Comparison of ENCODE assay signal across 23 cellular contexts in the genomic region with DNA sequence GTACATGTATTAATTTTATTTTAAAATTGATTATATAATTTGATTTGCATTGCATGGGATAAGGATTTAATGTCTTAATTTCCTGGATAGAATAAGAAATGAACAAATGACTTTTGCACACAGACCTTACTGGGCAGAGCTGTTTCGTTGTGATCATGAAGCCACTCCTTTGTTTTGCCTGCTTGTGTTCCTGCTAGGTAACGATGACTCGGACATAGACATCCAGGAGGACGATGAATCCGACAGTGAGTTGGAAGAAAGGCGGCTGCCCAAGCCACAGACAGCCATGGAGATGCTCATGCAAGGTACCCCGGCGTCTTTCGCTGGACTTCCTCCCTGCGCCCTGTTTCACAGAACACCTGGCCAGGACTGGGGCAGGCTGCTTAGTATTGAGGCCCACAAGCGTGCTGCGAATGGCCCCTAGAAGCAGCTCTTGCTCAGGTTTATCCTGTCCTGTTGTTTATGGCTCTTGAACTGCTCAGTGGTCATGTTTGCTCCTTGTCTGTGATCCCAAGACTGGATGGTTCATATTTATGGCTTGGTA. TPM values are rescaled to one million over a fixed set of nuclear protein-coding genes. Genes with fewer than 3 reads are reported as not detected.
DNase-seq lines count a peak whose midpoint lies in the region; ATAC-seq and TF ChIP-seq lines count a peak whose summit lies in the region.
"Had no signal": no experiment of that assay in that cellular context is flagged by ENCODE, and none has a peak within 500 bp of the region (broad histone marks: within the 10 kb centered on the region; RNA-seq: fewer than 3 reads in every experiment).

No MANE protein-coding gene starts in this region.

- H3K4me3 Mint-ChIP-seq in activated CD8-positive, alpha-beta memory T cell treated with anti-CD3 and anti-CD28 coated beads, Interleukin-2, amount 10 ng/mL, durations not matched to agents 7 days and 5 days: no peak overlapping the region
- H3K4me3 Mint-ChIP-seq in GM23338 (no peak overlapping the region), WTC11 (no peak overlapping the region)
- H3K4me3 Mint-ChIP-seq in activated T-helper 1 cell treated with anti-CD3 and anti-CD28 coated beads, Interleukin-12 subunit alpha, Interleukin-12 subunit beta, Interleukin-2, Interleukin-4 antibody, amounts not matched to agents 30 ng/mL and 10 ng/mL and 1 ng/mL, durations not matched to agents 14 hours and 24 hours and 36 hours: no peak overlapping the region
- H3K4me3 Mint-ChIP-seq in CD8-positive, alpha-beta T cell: no peak overlapping the region
- H3K4me3 Mint-ChIP-seq: CD4-positive, CD25-positive, alpha-beta regulatory T cell had no signal

- H3K9me3 ChIP-seq in CD8-positive, alpha-beta T cell (ENCODE audit: low read length): no peaks in the 10 kb centered on the region
- H3K9me3 ChIP-seq: BE2C, HAP-1 had no signal

- H2AK5ac ChIP-seq in mesendoderm (ENCODE audit: low read length): no peak overlapping the region

- H4K20me1 ChIP-seq in GM23338 (replicated peaks; ENCODE audit: insufficient read depth): no peaks in the 10 kb centered on the region; the same call in 1 of the 2 replicates

- H3K27ac ChIP-seq in GM23338 (ENCODE audit: low read depth) (0 out of 2 replicates have a peak overlapping the region, but pooled peaks have one; percentile 14), mesendoderm (ENCODE audit: low read depth, low read length) (no peak overlapping the region)
- no peak overlapping the region for H3K27ac ChIP-seq in CD8-positive, alpha-beta T cell (ENCODE audit: low read depth, low read length)

- TF ChIP-seq CTCF in GM23338 (conservative IDR thresholded peaks at IDR 0.05; ENCODE audit: low read depth in 2 of 2) (no peak), WTC11 (IDR thresholded peaks at IDR 0.05) (no peak)
- TF ChIP-seq CTCF in CD8-positive, alpha-beta T cell (IDR thresholded peaks at IDR 0.05): no peak

- H3K36me3 ChIP-seq in GM23338 (ENCODE audit: insufficient read depth): no peaks in the 10 kb centered on the region
- H3K36me3 ChIP-seq in mesendoderm (ENCODE audit: control insufficient read depth, insufficient read depth, low read length): peaks cover 4% of the 10 kb centered on the region
- peaks cover 13% of the 10 kb centered on the region for H3K36me3 ChIP-seq in CD8-positive, alpha-beta T cell (ENCODE audit: insufficient read depth, low read length)

- H3K4me3 ChIP-seq in GM23338: no peak overlapping the region
- no peak overlapping the region for H3K4me3 ChIP-seq in mesendoderm (ENCODE audit: low read length)
- no peak overlapping the region for H3K4me3 ChIP-seq in CD8-positive, alpha-beta T cell (ENCODE audit: low read depth, low read length)
- H3K4me3 ChIP-seq: GM12878, HAP-1 had no signal

- H4K8ac ChIP-seq in mesendoderm (ENCODE audit: low read depth, low read length): no peak overlapping the region

- no peak overlapping the region for H2BK15ac ChIP-seq in mesendoderm (replicated peaks; ENCODE audit: low read depth)

- no peaks in the 10 kb centered on the region for H3K9me3 Mint-ChIP-seq in activated CD8-positive, alpha-beta memory T cell treated with anti-CD3 and anti-CD28 coated beads, Interleukin-2, amount 10 ng/mL, durations not matched to agents 7 days and 5 days (ENCODE audit: low read depth)
- peaks cover 14% of the 10 kb centered on the region for H3K9me3 Mint-ChIP-seq in GM23338
- peaks cover 17% of the 10 kb centered on the region for H3K9me3 Mint-ChIP-seq in WTC11
- H3K9me3 Mint-ChIP-seq in activated T-helper 1 cell treated with anti-CD3 and anti-CD28 coated beads, Interleukin-12 subunit alpha, Interleukin-12 subunit beta, Interleukin-2, Interleukin-4 antibody, amounts not matched to agents 30 ng/mL and 10 ng/mL and 1 ng/mL, durations not matched to agents 14 hours and 24 hours and 36 hours: no peaks in the 10 kb centered on the region
- H3K9me3 Mint-ChIP-seq in CD8-positive, alpha-beta T cell: no peaks in the 10 kb centered on the region
- H3K9me3 Mint-ChIP-seq: CD4-positive, CD25-positive, alpha-beta regulatory T cell had no signal

- H3K23ac ChIP-seq in mesendoderm (ENCODE audit: low read length): no peak overlapping the region

- H3K9me2 ChIP-seq in GM23338 (ENCODE audit: insufficient read depth): peaks cover 3% of the 10 kb centered on the region; the same call in 1 of the 2 replicates

- ATAC-seq in activated CD8-positive, alpha-beta memory T cell treated with anti-CD3 and anti-CD28 coated beads, Interleukin-2, amount 10 ng/mL, durations not matched to agents 7 days and 5 days: peak; percentile 35
- ATAC-seq in GM23338 (no peak), WTC11 (no peak)
- ATAC-seq in CD8-positive, alpha-beta T cell: no peak
- ATAC-seq: GM12878 had no signal

- peaks cover 14% of the 10 kb centered on the region for H3K4me1 Mint-ChIP-seq in activated CD8-positive, alpha-beta memory T cell treated with anti-CD3 and anti-CD28 coated beads, Interleukin-2, amount 10 ng/mL, durations not matched to agents 7 days and 5 days
- H3K4me1 Mint-ChIP-seq in GM23338: no peaks in the 10 kb centered on the region
- no peaks in the 10 kb centered on the region for H3K4me1 Mint-ChIP-seq in WTC11
- H3K4me1 Mint-ChIP-seq in activated T-helper 1 cell treated with anti-CD3 and anti-CD28 coated beads, Interleukin-12 subunit alpha, Interleukin-12 subunit beta, Interleukin-2, Interleukin-4 antibody, amounts not matched to agents 30 ng/mL and 10 ng/mL and 1 ng/mL, durations not matched to agents 14 hours and 24 hours and 36 hours (ENCODE audit: low read depth): peaks cover 8% of the 10 kb centered on the region
- peaks cover 13% of the 10 kb centered on the region for H3K4me1 Mint-ChIP-seq in CD8-positive, alpha-beta T cell (ENCODE audit: low read depth)

- H3K36me3 Mint-ChIP-seq in activated CD8-positive, alpha-beta memory T cell treated with anti-CD3 and anti-CD28 coated beads, Interleukin-2, amount 10 ng/mL, durations not matched to agents 7 days and 5 days: peaks cover 7% of the 10 kb centered on the region
- H3K36me3 Mint-ChIP-seq in GM23338 (ENCODE audit: low read depth) (peaks cover 51% of the 10 kb centered on the region), WTC11 (peaks cover 41% of the 10 kb centered on the region)
- H3K36me3 Mint-ChIP-seq in activated T-helper 1 cell treated with anti-CD3 and anti-CD28 coated beads, Interleukin-12 subunit alpha, Interleukin-12 subunit beta, Interleukin-2, Interleukin-4 antibody, amounts not matched to agents 30 ng/mL and 10 ng/mL and 1 ng/mL, durations not matched to agents 14 hours and 24 hours and 36 hours (ENCODE audit: low read depth): peaks cover 40% of the 10 kb centered on the region
- H3K36me3 Mint-ChIP-seq in CD8-positive, alpha-beta T cell: peaks cover 64% of the 10 kb centered on the region

- H3K27me3 ChIP-seq in GM23338 (ENCODE audit: insufficient read depth) (no peaks in the 10 kb centered on the region), mesendoderm (ENCODE audit: insufficient read depth, low read length, poor library complexity) (no peaks in the 10 kb centered on the region)
- no peaks in the 10 kb centered on the region for H3K27me3 ChIP-seq in CD8-positive, alpha-beta T cell (ENCODE audit: insufficient read depth, low read length)
- H3K27me3 ChIP-seq: BE2C had no signal

- no peak overlapping the region for H2BK5ac ChIP-seq in mesendoderm (ENCODE audit: low read length)

- no peak overlapping the region for H3K4ac ChIP-seq in mesendoderm (ENCODE audit: low read depth, low read length)

- H3K79me2 ChIP-seq in GM23338 (replicated peaks; ENCODE audit: insufficient read depth): no peaks in the 10 kb centered on the region
- no peaks in the 10 kb centered on the region for H3K79me2 ChIP-seq in mesendoderm (ENCODE audit: control insufficient read depth, insufficient read depth, low read length)

- no peaks in the 10 kb centered on the region for H3K79me1 ChIP-seq in mesendoderm (ENCODE audit: low read length)

- POLR2A ChIA-PET in WTC11 (lab: Charles Lee): no interaction called here
- POLR2A ChIA-PET in CD8-positive, alpha-beta T cell (lab: Charles Lee): no interaction called here

- intact Hi-C loops in activated T-helper 1 cell treated with anti-CD3 and anti-CD28 coated beads, Interleukin-12 subunit alpha, Interleukin-12 subunit beta, Interleukin-2, Interleukin-4 antibody, amounts not matched to agents 30 ng/mL and 10 ng/mL and 1 ng/mL, durations not matched to agents 14 hours and 24 hours and 36 hours (cut with micrococcal nuclease): no loop called here
- intact Hi-C loops in CD8-positive, alpha-beta T cell (cut with DNase I, micrococcal nuclease): no loop called here

- no peak overlapping the region for H3K56ac ChIP-seq in mesendoderm (ENCODE audit: low read length)

- WGBS in mesendoderm (ENCODE audit: extremely low coverage, insufficient coverage, low lambda C conversion rate): no CpG with 5 or more reads among the region's 12 CpGs

- CTCF ChIA-PET in activated CD8-positive, alpha-beta memory T cell treated with anti-CD3 and anti-CD28 coated beads, Interleukin-2, amount 10 ng/mL, durations not matched to agents 7 days and 5 days (lab: Charles Lee): no interaction called here
- CTCF ChIA-PET in WTC11 (lab: Charles Lee): interaction anchor here (0.5 kb wide), 1 partner anchor 181 kb away, joined by 3 read pairs; no protein-coding TSS in a partner anchor
- CTCF ChIA-PET in CD8-positive, alpha-beta T cell (lab: Charles Lee): interaction anchor here (0.7 to 1.3 kb wide), 2 partner anchors 11 to 264 kb away, joined by 3 to 4 read pairs; no protein-coding TSS in a partner anchor

- no peak overlapping the region for H2BK120ac ChIP-seq in mesendoderm (ENCODE audit: low read depth, low read length)

- H3K4me2 ChIP-seq in GM23338 (no peak overlapping the region), mesendoderm (ENCODE audit: low read length) (no peak overlapping the region)

- H3K18ac ChIP-seq in mesendoderm (ENCODE audit: low read length): no peak overlapping the region

- DNase-seq in activated CD8-positive, alpha-beta memory T cell treated with anti-CD3 and anti-CD28 coated beads, Interleukin-2, amount 10 ng/mL, durations not matched to agents 7 days and 5 days: no peak
- no peak for DNase-seq in activated CD8-positive, alpha-beta memory T cell treated with anti-CD3 and anti-CD28 coated beads, Interleukin-2, amount 50 U/mL, for 48 hours
- DNase-seq in GM23338 (ENCODE audit: low spot score) (no peak), WTC11 (ENCODE audit: low spot score) (no peak), mesendoderm (peak; percentile 10), ecto neural progenitor cell (ENCODE audit: low spot score) (no peak)
- DNase-seq in activated T-helper 1 cell treated with anti-CD3 and anti-CD28 coated beads, Interleukin-12 subunit alpha, Interleukin-12 subunit beta, Interleukin-2, Interleukin-4 antibody, amounts not matched to agents 30 ng/mL and 10 ng/mL and 1 ng/mL, durations not matched to agents 14 hours and 24 hours and 36 hours (ENCODE audit: low spot score): no peak
- no peak for DNase-seq in CD8-positive, alpha-beta T cell
- DNase-seq: BE2C; Calu3; CD4-positive, CD25-positive, alpha-beta regulatory T cell; GF-D8; IMR-90; Karpas-422; MM.1S; NCI-H1092 treated with DMSO at 0.1 percent for 48 hours; NCI-H146; NCI-H2029 treated with DMSO at 0.1 percent for 48 hours; NCI-H2171; SHP77 had no signal

- H3K9ac ChIP-seq in mesendoderm (ENCODE audit: low read length): no peak overlapping the region

- H2AFZ ChIP-seq in GM23338: no peak overlapping the region

- no peak overlapping the region for H4K5ac ChIP-seq in mesendoderm (ENCODE audit: low read length)

- H3F3A ChIP-seq in GM23338 (replicated peaks; ENCODE audit: low read depth): no peaks in the 10 kb centered on the region; the same call in 1 of the 2 replicates

- H3K4me1 ChIP-seq in GM23338 (ENCODE audit: insufficient read depth): no peaks in the 10 kb centered on the region
- H3K4me1 ChIP-seq in mesendoderm (ENCODE audit: control insufficient read depth, low read depth, low read length): no peaks in the 10 kb centered on the region
- no peaks in the 10 kb centered on the region for H3K4me1 ChIP-seq in CD8-positive, alpha-beta T cell (ENCODE audit: insufficient read depth, low read length)
- H3K4me1 ChIP-seq: BE2C, HAP-1 had no signal

- no peaks in the 10 kb centered on the region for H3K27me3 Mint-ChIP-seq in activated CD8-positive, alpha-beta memory T cell treated with anti-CD3 and anti-CD28 coated beads, Interleukin-2, amount 10 ng/mL, durations not matched to agents 7 days and 5 days
- H3K27me3 Mint-ChIP-seq in GM23338 (ENCODE audit: insufficient read depth, low read depth, poor library complexity) (peaks cover 5% of the 10 kb centered on the region), WTC11 (ENCODE audit: low read depth) (no peaks in the 10 kb centered on the region)
- H3K27me3 Mint-ChIP-seq in activated T-helper 1 cell treated with anti-CD3 and anti-CD28 coated beads, Interleukin-12 subunit alpha, Interleukin-12 subunit beta, Interleukin-2, Interleukin-4 antibody, amounts not matched to agents 30 ng/mL and 10 ng/mL and 1 ng/mL, durations not matched to agents 14 hours and 24 hours and 36 hours (ENCODE audit: insufficient read depth): no peaks in the 10 kb centered on the region
- H3K27me3 Mint-ChIP-seq in CD8-positive, alpha-beta T cell (ENCODE audit: low read depth): no peaks in the 10 kb centered on the region
- H3K27me3 Mint-ChIP-seq: CD4-positive, CD25-positive, alpha-beta regulatory T cell had no signal

- H3K27ac Mint-ChIP-seq in activated CD8-positive, alpha-beta memory T cell treated with anti-CD3 and anti-CD28 coated beads, Interleukin-2, amount 10 ng/mL, durations not matched to agents 7 days and 5 days: no peak overlapping the region
- no peak overlapping the region for H3K27ac Mint-ChIP-seq in GM23338
- 0 out of 2 replicates have a peak overlapping the region, but pooled peaks have one; percentile 27 for H3K27ac Mint-ChIP-seq in WTC11
- H3K27ac Mint-ChIP-seq in activated T-helper 1 cell treated with anti-CD3 and anti-CD28 coated beads, Interleukin-12 subunit alpha, Interleukin-12 subunit beta, Interleukin-2, Interleukin-4 antibody, amounts not matched to agents 30 ng/mL and 10 ng/mL and 1 ng/mL, durations not matched to agents 14 hours and 24 hours and 36 hours: no peak overlapping the region
- H3K27ac Mint-ChIP-seq in CD8-positive, alpha-beta T cell: no peak overlapping the region
- H3K27ac Mint-ChIP-seq: CD4-positive, CD25-positive, alpha-beta regulatory T cell had no signal

RNA-seq across cellular contexts. Expression of gene CLUAP1, which starts 29.6 kb away (rescaled TPM):
- total RNA-seq in activated CD8-positive, alpha-beta memory T cell treated with anti-CD3 and anti-CD28 coated beads, Interleukin-2, amount 10 ng/mL, durations not matched to agents 7 days and 5 days: 10 to 100 TPM; 11.4 to 18.0 TPM
- 3.8 and 7.8 TPM in 2 replicates for total RNA-seq in GM23338 (2014; rRNA removed; shearing (Covaris generic))
- 10.9 and 11.3 TPM in 2 replicates for polyA plus RNA-seq in GM23338 (2016; fragmentation: Nextera tagmentation; extraction: Ambion mirVana)
- 11.1 to 13.7 TPM (median 12.6 TPM) in 3 replicates for total RNA-seq in WTC11 (2021)
- polyA plus RNA-seq in mesendoderm (2013, experiment 1 of 2): 5.8 TPM
- polyA plus RNA-seq in mesendoderm (2013, experiment 2 of 2): 5.9 TPM
- 20.0 and 21.2 TPM in 2 replicates for total RNA-seq in activated T-helper 1 cell treated with anti-CD3 and anti-CD28 coated beads, Interleukin-12 subunit alpha, Interleukin-12 subunit beta, Interleukin-2, Interleukin-4 antibody, amounts not matched to agents 30 ng/mL and 10 ng/mL and 1 ng/mL, durations not matched to agents 14 hours and 24 hours and 36 hours
- total RNA-seq in CD8-positive, alpha-beta T cell: 1 to 10 TPM; 5.6 to 6.0 TPM

RNA-seq across cellular contexts. Expression of gene C16orf90, which starts 35.2 kb away (rescaled TPM):
- not detected for total RNA-seq in activated CD8-positive, alpha-beta memory T cell treated with anti-CD3 and anti-CD28 coated beads, Interleukin-2, amount 10 ng/mL, durations not matched to agents 7 days and 5 days
- total RNA-seq in GM23338 (2014; rRNA removed; shearing (Covaris generic)): not detected in 2 replicates
- polyA plus RNA-seq in GM23338 (2016; fragmentation: Nextera tagmentation; extraction: Ambion mirVana): not detected in 2 replicates
- total RNA-seq in WTC11 (2021): not detected in 3 replicates
- not detected for polyA plus RNA-seq in mesendoderm (2013, experiment 1 of 2)
- not detected for polyA plus RNA-seq in mesendoderm (2013, experiment 2 of 2)
- total RNA-seq in activated T-helper 1 cell treated with anti-CD3 and anti-CD28 coated beads, Interleukin-12 subunit alpha, Interleukin-12 subunit beta, Interleukin-2, Interleukin-4 antibody, amounts not matched to agents 30 ng/mL and 10 ng/mL and 1 ng/mL, durations not matched to agents 14 hours and 24 hours and 36 hours: not detected in 2 replicates
- not detected for total RNA-seq in CD8-positive, alpha-beta T cell
- total RNA-seq: A172; Calu3; CD4-positive, CD25-positive, alpha-beta regulatory T cell; GM12878; IMR-90 had no signal
- polyA plus RNA-seq: CD4-positive, CD25-positive, alpha-beta regulatory T cell; GM12878; IMR-90 had no signal

RNA-seq across cellular contexts. Expression of gene NLRC3, which starts 46.8 kb away (rescaled TPM):
- total RNA-seq in activated CD8-positive, alpha-beta memory T cell treated with anti-CD3 and anti-CD28 coated beads, Interleukin-2, amount 10 ng/mL, durations not matched to agents 7 days and 5 days: 100 to 1,000 TPM in 1 of 2 experiments, 10 to 100 TPM in 1; 77.2 to 116 TPM
- total RNA-seq in GM23338 (2014; rRNA removed; shearing (Covaris generic)): 0.49 and 0.82 TPM in 2 replicates
- 0.11 and 0.28 TPM in 2 replicates for polyA plus RNA-seq in GM23338 (2016; fragmentation: Nextera tagmentation; extraction: Ambion mirVana)
- total RNA-seq in WTC11 (2021): 0.23 to 0.66 TPM (median 0.26 TPM) in 3 replicates
- 0.25 TPM for polyA plus RNA-seq in mesendoderm (2013, experiment 1 of 2)
- polyA plus RNA-seq in mesendoderm (2013, experiment 2 of 2): 0.20 TPM
- 21.8 and 24.4 TPM in 2 replicates for total RNA-seq in activated T-helper 1 cell treated with anti-CD3 and anti-CD28 coated beads, Interleukin-12 subunit alpha, Interleukin-12 subunit beta, Interleukin-2, Interleukin-4 antibody, amounts not matched to agents 30 ng/mL and 10 ng/mL and 1 ng/mL, durations not matched to agents 14 hours and 24 hours and 36 hours
- total RNA-seq in CD8-positive, alpha-beta T cell: 10 to 100 TPM; 39.5 to 42.9 TPM
- total RNA-seq: IMR-90 had no signal
- polyA plus RNA-seq: IMR-90 had no signal

Comparison
In these comparisons a context has a peak if more than half of its experiments do, and no peak if none do; other contexts are left out.
1. RNA of gene NLRC3, which starts 46.8 kb away (total RNA-seq): 77.2 to 116 TPM in activated CD8-positive, alpha-beta memory T cell treated with anti-CD3 and anti-CD28 coated beads, Interleukin-2, amount 10 ng/mL, durations not matched to agents 7 days and 5 days, 39.5 to 42.9 TPM in CD8-positive, alpha-beta T cell and 21.8 to 24.4 TPM in activated T-helper 1 cell treated with anti-CD3 and anti-CD28 coated beads, Interleukin-12 subunit alpha, Interleukin-12 subunit beta, Interleukin-2, Interleukin-4 antibody, amounts not matched to agents 30 ng/mL and 10 ng/mL and 1 ng/mL, durations not matched to agents 14 hours and 24 hours and 36 hours; 0.49 to 0.82 TPM in GM23338 and 0.23 to 0.66 TPM in WTC11; every median in the first group is over 10 times any median in the second.